ENCODE assay signal across 11 cellular contexts in the genomic region with DNA sequence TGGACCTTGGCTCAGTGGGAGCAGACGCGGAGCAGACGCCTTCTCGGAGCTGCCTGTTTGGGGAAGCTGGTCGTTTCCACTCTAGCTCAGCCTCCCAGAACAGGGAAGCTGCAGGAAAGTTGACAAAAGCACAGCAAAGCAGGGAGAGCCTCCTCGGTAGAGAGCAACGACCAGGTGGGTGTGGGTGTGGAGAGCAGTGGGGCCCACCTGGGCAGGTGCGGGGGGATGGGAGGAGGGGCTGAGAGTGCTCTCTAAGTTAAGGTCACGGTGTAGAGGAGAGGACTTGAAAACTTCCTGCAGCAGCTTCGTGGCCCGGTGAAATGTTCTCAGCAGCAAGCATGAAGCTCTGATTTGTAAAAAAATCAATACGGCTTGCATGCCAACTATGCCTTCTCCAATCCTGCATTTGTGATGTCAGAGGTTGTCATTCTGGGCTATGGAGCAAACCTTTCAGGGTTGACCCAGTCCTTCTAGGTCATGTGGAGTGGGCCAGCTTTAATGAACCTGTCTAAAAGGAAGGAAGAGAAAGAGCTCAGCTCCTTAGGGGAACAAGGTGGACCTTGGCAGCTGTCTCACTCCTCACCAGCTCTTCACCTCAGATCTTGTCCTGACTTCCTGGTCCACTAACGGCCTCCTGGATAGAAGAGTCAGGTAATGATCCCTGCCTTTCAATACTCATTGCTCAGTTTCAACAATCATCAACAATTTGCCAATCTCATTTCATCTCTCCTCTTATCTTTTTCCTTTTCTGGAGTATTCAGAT.
DNase-seq lines count a peak whose midpoint lies in the region; ATAC-seq, FAIRE-seq and TF ChIP-seq lines count a peak whose summit lies in the region.
"Had no signal": no experiment of that assay in that cellular context is flagged by ENCODE, and none has a peak within 500 bp of the region (broad histone marks: within the 10 kb centered on the region; RNA-seq: fewer than 3 reads in every experiment).

No MANE protein-coding gene starts in this region.

- no peaks in the 10 kb centered on the region for H3F3A ChIP-seq in GM23338 (replicated peaks; ENCODE audit: low read depth)

- TF ChIP-seq POLR2A in H54 (IDR thresholded peaks at IDR 0.05; ENCODE audit: low read depth, low read length) = no peak

- no peaks in the 10 kb centered on the region for H3K36me3 Mint-ChIP-seq in GM23338 (ENCODE audit: low read depth)
- H3K36me3 Mint-ChIP-seq in activated CD4-positive, alpha-beta T cell treated with anti-CD3 and anti-CD28 coated beads, Interleukin-2, amount 10 ng/mL, durations not matched to agents 7 days and 5 days (ENCODE audit: low read depth) = peaks cover 22% of the 10 kb centered on the region

- no peaks in the 10 kb centered on the region for H3K9me3 ChIP-seq in mononuclear cell (ENCODE audit: low read depth, low read length)

- H3K4me1 ChIP-seq in GM23338 (ENCODE audit: insufficient read depth) (peaks cover 20% of the 10 kb centered on the region; the same call in 1 of the 2 replicates), mononuclear cell (ENCODE audit: insufficient read depth, low read length) (peaks cover 39% of the 10 kb centered on the region)

- POLR2A ChIA-PET in activated CD4-positive, alpha-beta T cell treated with anti-CD3 and anti-CD28 coated beads, Interleukin-2, amount 10 ng/mL, durations not matched to agents 7 days and 5 days (lab: Charles Lee) = interaction anchor here (0.6 to 1.3 kb wide), 6 partner anchors 13 to 153 kb away, joined by 3 to 4 read pairs (median 4); a partner anchor contains a TSS

- peaks cover 11% of the 10 kb centered on the region for H3K27me3 Mint-ChIP-seq in GM23338 (ENCODE audit: insufficient read depth, low read depth, poor library complexity)
- no peaks in the 10 kb centered on the region for H3K27me3 Mint-ChIP-seq in activated CD4-positive, alpha-beta T cell treated with anti-CD3 and anti-CD28 coated beads, Interleukin-2, amount 10 ng/mL, durations not matched to agents 7 days and 5 days

- H3K79me2 ChIP-seq in GM23338 (replicated peaks; ENCODE audit: insufficient read depth) = no peaks in the 10 kb centered on the region

- H3K4me1 Mint-ChIP-seq in GM23338 = peaks cover 40% of the 10 kb centered on the region
- H3K4me1 Mint-ChIP-seq in activated CD4-positive, alpha-beta T cell treated with anti-CD3 and anti-CD28 coated beads, Interleukin-2, amount 10 ng/mL, durations not matched to agents 7 days and 5 days = peaks cover 77% of the 10 kb centered on the region

- peak overlapping the region; percentile 95 for H2AFZ ChIP-seq in GM23338

- peak overlapping the region; percentile 25 for H3K4me3 ChIP-seq in GM12865 (ENCODE audit: low read depth, low read length)
- no peak overlapping the region for H3K4me3 ChIP-seq in GM23338
- peak overlapping the region; percentile 12 for H3K4me3 ChIP-seq in mononuclear cell (ENCODE audit: low read length)

- no peaks in the 10 kb centered on the region for H4K20me1 ChIP-seq in GM23338 (replicated peaks; ENCODE audit: insufficient read depth)

- peaks cover 6% of the 10 kb centered on the region; the same call in 1 of the 2 replicates for H3K9me2 ChIP-seq in GM23338 (ENCODE audit: insufficient read depth)

- no peak for FAIRE-seq in H54 (lab: Jason Lieb, UNC)
- FAIRE-seq: colon had no signal

- no peak overlapping the region for H3K27ac Mint-ChIP-seq in GM23338
- peak overlapping the region; percentile 98 for H3K27ac Mint-ChIP-seq in activated CD4-positive, alpha-beta T cell treated with anti-CD3 and anti-CD28 coated beads, Interleukin-2, amount 10 ng/mL, durations not matched to agents 7 days and 5 days

- peak overlapping the region; percentile 36; the same call in 1 of the 2 replicates for H3K4me2 ChIP-seq in GM23338

- H3K27ac ChIP-seq in GM23338 (ENCODE audit: low read depth) = no peak overlapping the region
- H3K27ac ChIP-seq: WERI-Rb-1 had no signal

- CTCF ChIA-PET in activated CD4-positive, alpha-beta T cell treated with anti-CD3 and anti-CD28 coated beads, Interleukin-2, amount 10 ng/mL, durations not matched to agents 7 days and 5 days (lab: Charles Lee) = interaction anchor here (0.5 to 5.6 kb wide), 15 partner anchors 8 to 318 kb away, joined by 3 to 46 read pairs (median 4); no protein-coding TSS in a partner anchor

- no peaks in the 10 kb centered on the region for H3K9me3 Mint-ChIP-seq in GM23338
- H3K9me3 Mint-ChIP-seq in activated CD4-positive, alpha-beta T cell treated with anti-CD3 and anti-CD28 coated beads, Interleukin-2, amount 10 ng/mL, durations not matched to agents 7 days and 5 days = no peaks in the 10 kb centered on the region

- H3K27me3 ChIP-seq in GM23338 (ENCODE audit: insufficient read depth) = no peaks in the 10 kb centered on the region
- no peaks in the 10 kb centered on the region for H3K27me3 ChIP-seq in mononuclear cell (ENCODE audit: insufficient read depth, low read length)

- DNase-seq in GM12865 (ENCODE audit: low read depth) (peak; percentile 29), GM23338 (ENCODE audit: low spot score) (no peak), SW 1271 (lab: John Stamatoyannopoulos, UW) (no peak), H54 (ENCODE audit: insufficient read length, low spot score) (no peak), islet precursor cell (no peak)
- peak; percentile 30 for DNase-seq in activated CD4-positive, alpha-beta T cell treated with anti-CD3 and anti-CD28 coated beads, Interleukin-2, amount 10 ng/mL, durations not matched to agents 7 days and 5 days
- DNase-seq in stimulated activated CD4-positive, alpha-beta T cell treated with anti-CD3 and anti-CD28 coated beads, Interleukin-1b, Interleukin-23, amount 100 ng/mL, for 48 hours = no peak
- DNase-seq: NCI-H2227 treated with DMSO at 0.1 percent for 48 hours, WERI-Rb-1 had no signal

- no peaks in the 10 kb centered on the region for H3K36me3 ChIP-seq in GM23338 (ENCODE audit: insufficient read depth)
- H3K36me3 ChIP-seq: WERI-Rb-1 had no signal

- no peak for TF ChIP-seq CTCF in GM12865 (IDR thresholded peaks at IDR 0.05; ENCODE audit: insufficient read depth, low read depth, low read length, missing control alignments)
- no peak for TF ChIP-seq CTCF in GM23338 (conservative IDR thresholded peaks at IDR 0.05; ENCODE audit: low read depth in 2 of 2)

- ATAC-seq in GM23338 = peak; percentile 53

- H3K4me3 Mint-ChIP-seq in GM23338 = no peak overlapping the region; the same call in 2 of the 3 replicates
- peak overlapping the region; percentile 90 for H3K4me3 Mint-ChIP-seq in activated CD4-positive, alpha-beta T cell treated with anti-CD3 and anti-CD28 coated beads, Interleukin-2, amount 10 ng/mL, durations not matched to agents 7 days and 5 days

TF ChIP-seq in GM23338, 12 proteins besides CTCF, POLR2A, EP300 and RAD21 (continues in another document):
- no peak for TF ChIP-seq CREB1 (CRISPR knock-in tag; IDR thresholded peaks at IDR 0.05; ENCODE audit: low read depth)
- TF ChIP-seq STAT1 (IDR thresholded peaks at IDR 0.05; ENCODE audit: unreplicated experiment) = no peak

Comparison
In these comparisons a context has a peak if more than half of its experiments do, and no peak if none do; other contexts are left out.
1. DNase-seq: peak in GM12865 (single experiment) and activated CD4-positive, alpha-beta T cell treated with anti-CD3 and anti-CD28 coated beads, Interleukin-2, amount 10 ng/mL, durations not matched to agents 7 days and 5 days (single experiment); none in GM23338 (single experiment), SW 1271 (0 of 2), H54 (single experiment), islet precursor cell (single experiment) and stimulated activated CD4-positive, alpha-beta T cell treated with anti-CD3 and anti-CD28 coated beads, Interleukin-1b, Interleukin-23, amount 100 ng/mL, for 48 hours (single experiment).